ENCODE assay signal across 33 cellular contexts in genomic region chr3:197241173-197241572, GRCh38.
"Had no signal": no experiment of that assay in that cellular context is flagged by ENCODE, and none has a peak within 500 bp of the region (broad histone marks: within the 10 kb centered on the region; RNA-seq: fewer than 3 reads in every experiment).

No MANE protein-coding gene starts in this region.

- H3K4me2 ChIP-seq: SK-N-SH had no signal

- H3K9me2 ChIP-seq: SK-N-SH had no signal

- FAIRE-seq: frontal cortex had no signal

- H3K36me3 ChIP-seq: lower lobe of right lung, thoracic aorta, uterus had no signal

- H3K4me3 ChIP-seq: body of pancreas, left lung, lower lobe of right lung, right lobe of liver, skin epidermis, thoracic aorta, uterus had no signal

- H3K27me3 Mint-ChIP-seq: activated CD4-positive, alpha-beta memory T cell treated with anti-CD3 and anti-CD28 coated beads, Interleukin-2, amount 10 ng/mL, durations not matched to agents 7 days and 5 days; activated CD4-positive, alpha-beta T cell treated with anti-CD3 and anti-CD28 coated beads, Interleukin-2, amount 10 ng/mL, durations not matched to agents 7 days and 5 days; activated T-cell treated with anti-CD3 and anti-CD28 coated beads, Interleukin-2, amount 50 U/mL, for 24 hours; effector memory CD8-positive, alpha-beta T cell; stimulated activated naive CD8-positive, alpha-beta T cell treated with anti-CD3 and anti-CD28 coated beads, Interleukin-15, Interleukin-2, amounts not matched to agents 100 ng/mL and 50 ng/mL, for 24 hours; T-helper 17 cell; type B pancreatic cell had no signal

- DNase-seq: activated CD4-positive, alpha-beta memory T cell treated with anti-CD3 and anti-CD28 coated beads, Interleukin-2, amount 10 ng/mL, durations not matched to agents 7 days and 5 days; activated CD4-positive, alpha-beta T cell treated with anti-CD3 and anti-CD28 coated beads for 1 hour; activated CD4-positive, alpha-beta T cell treated with anti-CD3 and anti-CD28 coated beads, Interleukin-2, amount 10 ng/mL, durations not matched to agents 7 days and 5 days; activated CD8-positive, alpha-beta memory T cell treated with anti-CD3 and anti-CD28 coated beads, Interleukin-2, amount 50 U/mL, for 48 hours; activated naive CD4-positive, alpha-beta T cell; activated T-cell treated with anti-CD3 and anti-CD28 coated beads, Interleukin-2, amount 50 U/mL, for 24 hours; anterior cingulate cortex; body of pancreas; cerebellar nuclear complex; cortex of kidney; effector memory CD8-positive, alpha-beta T cell; hippocampal formation; left lung; lower lobe of right lung; mesendoderm; right lobe of liver; SK-N-SH; stimulated activated CD4-positive, alpha-beta T cell treated with anti-CD3 and anti-CD28 coated beads, Interleukin-4, amount 100 ng/mL, for 24 hours; SW 1271; T-helper 17 cell; T1000; uterus had no signal

- H3K4me3 Mint-ChIP-seq: activated CD4-positive, alpha-beta memory T cell treated with anti-CD3 and anti-CD28 coated beads, Interleukin-2, amount 10 ng/mL, durations not matched to agents 7 days and 5 days; activated CD4-positive, alpha-beta T cell treated with anti-CD3 and anti-CD28 coated beads, Interleukin-2, amount 10 ng/mL, durations not matched to agents 7 days and 5 days; activated T-cell treated with anti-CD3 and anti-CD28 coated beads, Interleukin-2, amount 50 U/mL, for 24 hours; nephron; stimulated activated effector memory CD8-positive, alpha-beta T cell treated with anti-CD3 and anti-CD28 coated beads, Interleukin-12 subunit alpha, Interleukin-12 subunit beta, amount 100 ng/mL, for 72 hours; stimulated activated naive CD8-positive, alpha-beta T cell treated with anti-CD3 and anti-CD28 coated beads, Interleukin-15, Interleukin-2, amounts not matched to agents 100 ng/mL and 50 ng/mL, for 24 hours; T-helper 17 cell; type B pancreatic cell; WTC11 had no signal

- H3K27ac ChIP-seq: body of pancreas, left lung, lower lobe of right lung, right lobe of liver, skin epidermis, thoracic aorta, uterus had no signal

- H3K4me1 Mint-ChIP-seq: nephron had no signal

- H3K4me1 ChIP-seq: body of pancreas, left lung, lower lobe of right lung, uterus had no signal

- H3K27me3 ChIP-seq: body of pancreas, left lung, right lobe of liver, uterus had no signal

- ATAC-seq: activated naive CD4-positive, alpha-beta T cell treated with anti-CD3 and anti-CD28 coated beads, Interleukin-2, amount 50 U/mL, for 72 hours; body of pancreas; effector memory CD8-positive, alpha-beta T cell; esophagus mucosa; left lung; lower lobe of right lung; right lobe of liver; stimulated activated effector memory CD8-positive, alpha-beta T cell treated with anti-CD3 and anti-CD28 coated beads, Interleukin-12 subunit alpha, Interleukin-12 subunit beta, amount 100 ng/mL, for 72 hours; T-helper 17 cell; WTC11 had no signal

- H3K27ac Mint-ChIP-seq: activated CD4-positive, alpha-beta memory T cell treated with anti-CD3 and anti-CD28 coated beads, Interleukin-2, amount 10 ng/mL, durations not matched to agents 7 days and 5 days; activated CD4-positive, alpha-beta T cell treated with anti-CD3 and anti-CD28 coated beads, Interleukin-2, amount 10 ng/mL, durations not matched to agents 7 days and 5 days; activated naive CD4-positive, alpha-beta T cell treated with anti-CD3 and anti-CD28 coated beads, Interleukin-2, amount 50 U/mL, for 72 hours; activated T-cell treated with anti-CD3 and anti-CD28 coated beads, Interleukin-2, amount 50 U/mL, for 24 hours; activated T-helper 2 cell treated with anti-CD3 and anti-CD28 coated beads, Interferon-gamma antibody, Interleukin-2, Interleukin-4, amounts not matched to agents 10 μg/mL and 5 μg/mL and 100 μg/mL, durations not matched to agents 14 hours and 24 hours and 36 hours; nephron; stimulated activated effector memory CD8-positive, alpha-beta T cell treated with anti-CD3 and anti-CD28 coated beads, Interleukin-12 subunit alpha, Interleukin-12 subunit beta, amount 100 ng/mL, for 72 hours; T-helper 17 cell; type B pancreatic cell had no signal
